Comparison of ENCODE assay signal across 10 cellular contexts in the genomic region with DNA sequence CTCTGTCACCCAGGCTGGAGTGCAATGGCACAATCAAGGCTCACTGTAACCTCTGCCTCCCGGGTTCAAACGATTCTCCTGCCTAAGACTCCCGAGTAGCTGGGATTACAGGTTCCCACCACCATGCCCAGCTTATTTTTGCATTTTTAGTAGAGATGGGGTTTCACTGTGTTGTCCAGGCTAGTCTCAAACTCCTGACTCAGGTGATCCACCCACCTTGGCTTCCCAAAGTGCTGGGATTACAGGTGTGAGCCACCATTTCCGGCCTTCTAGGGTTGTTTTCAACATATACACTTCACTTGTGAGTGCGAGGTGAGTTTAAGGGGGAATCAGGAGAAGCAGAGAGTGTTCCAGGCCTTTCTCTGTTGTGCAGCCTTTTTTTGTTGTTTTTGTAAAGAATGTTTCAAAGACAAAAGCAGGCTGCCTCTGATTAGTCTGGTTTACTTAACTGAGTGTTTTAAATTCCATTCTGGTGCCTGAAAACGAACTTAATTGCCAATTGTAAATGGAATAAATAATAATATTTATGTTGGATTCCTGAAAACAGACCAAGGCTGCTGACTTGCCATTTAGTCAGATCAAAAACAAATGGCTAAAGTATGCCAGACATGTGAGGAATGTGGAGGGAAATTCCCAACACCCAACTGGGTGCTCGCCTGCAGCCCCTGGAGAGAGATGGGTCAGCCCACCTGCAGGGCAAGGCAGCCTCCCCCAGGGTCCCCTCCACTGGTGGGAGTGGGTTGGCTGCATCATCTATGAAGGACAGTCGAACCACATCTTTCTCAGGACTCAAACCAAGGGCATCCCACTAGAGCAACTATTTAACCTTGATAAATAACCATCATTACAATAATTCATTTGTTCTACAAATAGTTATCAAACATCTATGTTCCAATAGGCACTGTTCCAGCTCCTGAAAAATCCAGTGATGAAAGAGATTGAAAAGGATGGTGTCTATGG. TPM values are rescaled to one million over a fixed set of nuclear protein-coding genes. Genes with fewer than 3 reads are reported as not detected.
A peak's percentile ranks its signal among the peaks of the same experiment; 100 is the strongest.
DNase-seq lines count a peak whose midpoint lies in the region; ATAC-seq, FAIRE-seq and TF ChIP-seq lines count a peak whose summit lies in the region.
"Had no signal": no experiment of that assay in that cellular context is flagged by ENCODE, and none has a peak within 500 bp of the region (broad histone marks: within the 10 kb centered on the region; RNA-seq: fewer than 3 reads in every experiment).

No MANE protein-coding gene starts in this region.

- H3K27ac Mint-ChIP-seq in astrocyte (ENCODE audit: unreplicated experiment), result peak overlapping the region; percentile 97
- H3K27ac Mint-ChIP-seq in activated CD8-positive, alpha-beta T cell treated with anti-CD3 and anti-CD28 coated beads for 36 hours, result no peak overlapping the region

- H3K36me3 ChIP-seq in HCT116 (ENCODE audit: control insufficient read depth in 1 of 2, insufficient read depth in 2 of 2, low read length in 2 of 2) (no peaks in the 10 kb centered on the region), astrocyte (ENCODE audit: insufficient read depth, low read length) (no peaks in the 10 kb centered on the region), thoracic aorta (no peaks in the 10 kb centered on the region), mucosa of descending colon (ENCODE audit: low read depth) (peaks cover 5% of the 10 kb centered on the region)

- CTCF ChIA-PET in HCT116 (lab: Charles Lee), result no interaction called here
- CTCF ChIA-PET in activated CD8-positive, alpha-beta T cell treated with anti-CD3 and anti-CD28 coated beads for 36 hours (lab: Charles Lee), result no interaction called here

- peak overlapping the region; percentile 42; the same call in 1 of the 2 replicates for H3K27ac ChIP-seq in HCT116 (ENCODE audit: low read depth, low read length)
- H3K27ac ChIP-seq in astrocyte (ENCODE audit: low read depth, low read length), result peak overlapping the region; percentile 77
- H3K27ac ChIP-seq in thoracic aorta, result peak overlapping the region; percentile 30 to 53

- H3K36me3 Mint-ChIP-seq in astrocyte (ENCODE audit: low read depth, unreplicated experiment), result no peaks in the 10 kb centered on the region
- H3K36me3 Mint-ChIP-seq in activated CD8-positive, alpha-beta T cell treated with anti-CD3 and anti-CD28 coated beads for 36 hours (ENCODE audit: low read depth), result no peaks in the 10 kb centered on the region

- TF ChIP-seq POLR2A in HCT116 (IDR thresholded peaks at IDR 0.05; ENCODE audit: borderline replicate concordance, extremely low read depth, insufficient read depth, insufficient read length), result no peak

- H4K20me1 ChIP-seq in HCT116 (ENCODE audit: insufficient read depth) (no peaks in the 10 kb centered on the region), astrocyte (ENCODE audit: insufficient read depth, low read length) (no peaks in the 10 kb centered on the region)

- FAIRE-seq in astrocyte (lab: Jason Lieb, UNC), result no peak
- FAIRE-seq: GM12878 had no signal

- intact Hi-C loops in HCT116 (cut with micrococcal nuclease), result no loop called here
- intact Hi-C loops in mucosa of descending colon (cut with DNase I, micrococcal nuclease), result no loop called here
- intact Hi-C loops in activated CD8-positive, alpha-beta T cell treated with anti-CD3 and anti-CD28 coated beads for 36 hours (cut with micrococcal nuclease), result no loop called here

- H3K4me1 ChIP-seq in HCT116 (ENCODE audit: control insufficient read depth in 1 of 2, insufficient read depth in 2 of 2, low read length in 2 of 2) (peaks cover 42 to 59% of the 10 kb centered on the region in 2 experiments), astrocyte (ENCODE audit: insufficient read depth, low read length) (peaks cover 25% of the 10 kb centered on the region), thoracic aorta (ENCODE audit: control insufficient read depth in 1 of 2, low read depth in 2 of 2) (peaks cover 10 to 30% of the 10 kb centered on the region in 2 donors), mucosa of descending colon (ENCODE audit: low read depth) (peaks cover 5% of the 10 kb centered on the region)

- H3K9me3 ChIP-seq in HCT116 (ENCODE audit: control insufficient read depth in 1 of 2, insufficient read depth in 1 of 2, low read depth in 1 of 2, low read length in 2 of 2), result no peaks in the 10 kb centered on the region
- no peaks in the 10 kb centered on the region for H3K9me3 ChIP-seq in astrocyte (ENCODE audit: insufficient read depth, low read depth, low read length)
- H3K9me3 ChIP-seq in thoracic aorta, result no peaks in the 10 kb centered on the region
- no peaks in the 10 kb centered on the region for H3K9me3 ChIP-seq in mucosa of descending colon

- no peaks in the 10 kb centered on the region for H3K9me3 Mint-ChIP-seq in astrocyte (ENCODE audit: unreplicated experiment)
- H3K9me3 Mint-ChIP-seq in activated CD8-positive, alpha-beta T cell treated with anti-CD3 and anti-CD28 coated beads for 36 hours, result no peaks in the 10 kb centered on the region

- H3K4me2 ChIP-seq in HCT116 (ENCODE audit: low read length) (peak overlapping the region; percentile 39), astrocyte (ENCODE audit: low read length) (peak overlapping the region; percentile 70)

- TF ChIP-seq CTCF in HCT116 (IDR thresholded peaks at IDR 0.05 in 2 of 3, conservative IDR thresholded peaks at IDR 0.05 in 1 of 3; ENCODE audit: borderline replicate concordance in 1 of 3, insufficient read depth in 1 of 3, low read depth in 2 of 3, low read length in 2 of 3), result no peak
- TF ChIP-seq CTCF in astrocyte (IDR thresholded peaks at IDR 0.05; ENCODE audit: insufficient read depth, low read depth, low read length), result no peak
- TF ChIP-seq CTCF in thoracic aorta (IDR thresholded peaks at IDR 0.05), result no peak
- TF ChIP-seq CTCF in mucosa of descending colon (IDR thresholded peaks at IDR 0.05), result no peak
- no peak for TF ChIP-seq CTCF in activated CD8-positive, alpha-beta T cell treated with anti-CD3 and anti-CD28 coated beads for 36 hours (IDR thresholded peaks at IDR 0.05)

- peak overlapping the region; percentile 13; the same call in 1 of the 2 replicates for H3K9ac ChIP-seq in HCT116 (ENCODE audit: low read length)
- peak overlapping the region; percentile 67 for H3K9ac ChIP-seq in astrocyte (ENCODE audit: low read length)

- H3K4me1 Mint-ChIP-seq in astrocyte (ENCODE audit: low read depth, unreplicated experiment), result peaks cover 32% of the 10 kb centered on the region
- H3K4me1 Mint-ChIP-seq in activated CD8-positive, alpha-beta T cell treated with anti-CD3 and anti-CD28 coated beads for 36 hours (ENCODE audit: low read depth), result peaks cover 5% of the 10 kb centered on the region

- DNase-seq in HCT116 (ENCODE audit: low read depth, low spot score) (no peak), astrocyte (ENCODE audit: low read depth) (peak; percentile 76), iPS-NIHi7 (ENCODE audit: extremely low spot score) (peak; percentile 34), thoracic aorta (ENCODE audit: low spot score) (no peak), mucosa of descending colon (no peak), HUDEP-2 (lab: John Stamatoyannopoulos, UW; ENCODE audit: unreplicated experiment in 76 of 76) (no peak)
- DNase-seq in activated CD8-positive, alpha-beta T cell treated with anti-CD3 and anti-CD28 coated beads for 36 hours, result no peak
- DNase-seq: hippocampal formation had no signal

- H3K79me2 ChIP-seq in HCT116 (ENCODE audit: insufficient read depth, low read length), result peaks cover 3% of the 10 kb centered on the region; the same call in 1 of the 2 replicates
- H3K79me2 ChIP-seq in astrocyte (ENCODE audit: insufficient read depth, low read length), result peaks cover 4% of the 10 kb centered on the region

- H2AFZ ChIP-seq in HCT116 (ENCODE audit: low read depth, low read length, poor library complexity, severe bottlenecking), result peak overlapping the region; percentile 64
- H2AFZ ChIP-seq in astrocyte (ENCODE audit: low read depth, low read length), result peak overlapping the region; percentile 11

- no peak for TF ChIP-seq RAD21 in HCT116 (IDR thresholded peaks at IDR 0.05; ENCODE audit: low read depth)

- RAD21 ChIA-PET in HCT116 (lab: Charles Lee; ENCODE audit: low non-redundant PET in 1 of 2, low total read pairs in 2 of 2, uncharacterized antibody in 2 of 2, unreplicated experiment in 2 of 2), result no interaction called here

- H3K27me3 ChIP-seq in HCT116 (ENCODE audit: insufficient read depth, low read length), result no peaks in the 10 kb centered on the region
- H3K27me3 ChIP-seq in astrocyte (ENCODE audit: insufficient read depth, low read length), result no peaks in the 10 kb centered on the region
- no peaks in the 10 kb centered on the region for H3K27me3 ChIP-seq in thoracic aorta (replicated peaks; ENCODE audit: insufficient read depth)

- no peaks in the 10 kb centered on the region for H3K9me2 ChIP-seq in HCT116 (ENCODE audit: insufficient read depth)

- no peak overlapping the region for H3K4me3 ChIP-seq in HCT116 (replicated peaks in 1 of 2; ENCODE audit: low read depth in 1 of 2, low read length in 2 of 2)
- no peak overlapping the region for H3K4me3 ChIP-seq in astrocyte (ENCODE audit: insufficient read depth, low read depth, low read length)
- no peak overlapping the region for H3K4me3 ChIP-seq in thoracic aorta
- H3K4me3 ChIP-seq in mucosa of descending colon, result no peak overlapping the region
- H3K4me3 ChIP-seq: GM12878 had no signal

- peak overlapping the region; percentile 36 for H3K4me3 Mint-ChIP-seq in astrocyte (ENCODE audit: unreplicated experiment)
- H3K4me3 Mint-ChIP-seq in activated CD8-positive, alpha-beta T cell treated with anti-CD3 and anti-CD28 coated beads for 36 hours, result no peak overlapping the region

- ATAC-seq in HCT116 (no peak), thoracic aorta (ENCODE audit: insufficient number of reproducible peaks, low FRiP score, low read depth) (no peak), mucosa of descending colon (no peak), GM19452 (IDR thresholded peaks at IDR 0.05; ENCODE audit: unreplicated experiment) (no peak)
- no peak for ATAC-seq in activated CD8-positive, alpha-beta T cell treated with anti-CD3 and anti-CD28 coated beads for 36 hours
- ATAC-seq: GM12878 had no signal

- no peaks in the 10 kb centered on the region for H3K27me3 Mint-ChIP-seq in astrocyte (ENCODE audit: low read depth, unreplicated experiment)
- no peaks in the 10 kb centered on the region for H3K27me3 Mint-ChIP-seq in activated CD8-positive, alpha-beta T cell treated with anti-CD3 and anti-CD28 coated beads for 36 hours

- POLR2A ChIA-PET in HCT116 (lab: Charles Lee), result no interaction called here
- POLR2A ChIA-PET in activated CD8-positive, alpha-beta T cell treated with anti-CD3 and anti-CD28 coated beads for 36 hours (lab: Charles Lee), result no interaction called here

- no TSS peak for BruUV-seq in HCT116 (replicated peaks; lab: Mats Ljungman, UMichigan)

RNA-seq across cellular contexts. Expression of gene RANGAP1, which starts 4.6 kb away (rescaled TPM):
- total RNA-seq in HCT116 (2021; ENCODE audit: unreplicated experiment), result 121 TPM
- 106 and 114 TPM in 2 replicates for polyA plus RNA-seq in HCT116 (2012)
- 68.4 and 77.8 TPM in 2 replicates for total RNA-seq in astrocyte
- total RNA-seq in thoracic aorta, result 10 to 100 TPM; 42.0 to 42.7 TPM
- 10 to 100 TPM; 26.9 to 48.9 (median 35.3) TPM for total RNA-seq in mucosa of descending colon
- total RNA-seq in activated CD8-positive, alpha-beta T cell treated with anti-CD3 and anti-CD28 coated beads for 36 hours, result 100 to 1,000 TPM; 150 to 151 TPM

RNA-seq across cellular contexts. Expression of gene ZC3H7B, which starts 10.8 kb away (rescaled TPM):
- total RNA-seq in HCT116 (2021; ENCODE audit: unreplicated experiment), result 42.0 TPM
- 31.6 and 33.2 TPM in 2 replicates for polyA plus RNA-seq in HCT116 (2012)
- 66.6 and 66.7 TPM in 2 replicates for total RNA-seq in astrocyte
- 10 to 100 TPM; 41.2 to 41.7 TPM for total RNA-seq in thoracic aorta
- total RNA-seq in mucosa of descending colon, result 10 to 100 TPM; 37.8 to 57.5 (median 39.3) TPM
- total RNA-seq in activated CD8-positive, alpha-beta T cell treated with anti-CD3 and anti-CD28 coated beads for 36 hours, result 10 to 100 TPM; 46.1 to 47.9 TPM

RNA-seq across cellular contexts. Expression of gene CHADL, which starts 49.8 kb away (rescaled TPM):
- total RNA-seq in HCT116 (2021; ENCODE audit: unreplicated experiment) (0.47 TPM), astrocyte (0.23 and 0.34 TPM in 2 replicates), thoracic aorta (1 to 10 TPM; 3.2 to 4.9 TPM), mucosa of descending colon (1 to 10 TPM; 1.1 to 8.8 (median 1.9) TPM)
- 0.03 TPM in 1 of 2 replicates, not detected in the other for polyA plus RNA-seq in HCT116 (2012)
- under 1 TPM in 1 of 2 experiments, not detected in 1; 0.23 TPM for total RNA-seq in activated CD8-positive, alpha-beta T cell treated with anti-CD3 and anti-CD28 coated beads for 36 hours
- total RNA-seq: GM12878 had no signal

Comparison
In these comparisons a context has a peak if more than half of its experiments do, and no peak if none do; other contexts are left out.
1. DNase-seq: peak in astrocyte (single experiment) and iPS-NIHi7 (single experiment); none in HCT116 (single experiment), thoracic aorta (single experiment), mucosa of descending colon (0 of 3), activated CD8-positive, alpha-beta T cell treated with anti-CD3 and anti-CD28 coated beads for 36 hours (single experiment) and HUDEP-2 (0 of 76).
2. Peak in every context shown above with its lines, with median percentiles within 50 percentile points of each other: H3K27ac ChIP-seq.